Comparison of ENCODE assay signal across 1 cellular context in genomic region chr13:100059827-100060226, GRCh38.
TF ChIP-seq lines count a peak whose summit lies in the region.

No MANE protein-coding gene starts in this region.

TF ChIP-seq in H1, 55 proteins besides CTCF, POLR2A, EP300 and RAD21:
- no peak for TF ChIP-seq CTBP2 (IDR thresholded peaks at IDR 0.05; ENCODE audit: borderline replicate concordance, insufficient read depth, insufficient read length, low read length)
- TF ChIP-seq JUN (IDR thresholded peaks at IDR 0.05; ENCODE audit: low read depth, low read length) = no peak
- TF ChIP-seq CBX5 (IDR thresholded peaks at IDR 0.05; ENCODE audit: low read depth, low read length) = no peak
- no peak for TF ChIP-seq TAF1 (IDR thresholded peaks at IDR 0.05; ENCODE audit: low read depth, low read length)
- no peak for TF ChIP-seq RXRA (IDR thresholded peaks at IDR 0.05; ENCODE audit: insufficient read depth, low read depth, low read length)
- no peak for TF ChIP-seq TEAD4 (IDR thresholded peaks at IDR 0.05; ENCODE audit: low read depth, low read length)
- no peak for TF ChIP-seq KDM4A (IDR thresholded peaks at IDR 0.05; ENCODE audit: low read depth, low read length, severe bottlenecking)
- TF ChIP-seq CREB1 (IDR thresholded peaks at IDR 0.05) = no peak
- TF ChIP-seq, protein P1, sequence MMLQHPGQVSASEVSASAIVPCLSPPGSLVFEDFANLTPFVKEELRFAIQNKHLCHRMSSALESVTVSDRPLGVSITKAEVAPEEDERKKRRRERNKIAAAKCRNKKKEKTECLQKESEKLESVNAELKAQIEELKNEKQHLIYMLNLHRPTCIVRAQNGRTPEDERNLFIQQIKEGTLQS (IDR thresholded peaks at IDR 0.05; ENCODE audit: insufficient read depth, low read depth, low read length) = no peak
TF ChIP-seq in H1: peak in this region for 0.
